23 cellular contexts compared by ENCODE assay signal in the genomic region with DNA sequence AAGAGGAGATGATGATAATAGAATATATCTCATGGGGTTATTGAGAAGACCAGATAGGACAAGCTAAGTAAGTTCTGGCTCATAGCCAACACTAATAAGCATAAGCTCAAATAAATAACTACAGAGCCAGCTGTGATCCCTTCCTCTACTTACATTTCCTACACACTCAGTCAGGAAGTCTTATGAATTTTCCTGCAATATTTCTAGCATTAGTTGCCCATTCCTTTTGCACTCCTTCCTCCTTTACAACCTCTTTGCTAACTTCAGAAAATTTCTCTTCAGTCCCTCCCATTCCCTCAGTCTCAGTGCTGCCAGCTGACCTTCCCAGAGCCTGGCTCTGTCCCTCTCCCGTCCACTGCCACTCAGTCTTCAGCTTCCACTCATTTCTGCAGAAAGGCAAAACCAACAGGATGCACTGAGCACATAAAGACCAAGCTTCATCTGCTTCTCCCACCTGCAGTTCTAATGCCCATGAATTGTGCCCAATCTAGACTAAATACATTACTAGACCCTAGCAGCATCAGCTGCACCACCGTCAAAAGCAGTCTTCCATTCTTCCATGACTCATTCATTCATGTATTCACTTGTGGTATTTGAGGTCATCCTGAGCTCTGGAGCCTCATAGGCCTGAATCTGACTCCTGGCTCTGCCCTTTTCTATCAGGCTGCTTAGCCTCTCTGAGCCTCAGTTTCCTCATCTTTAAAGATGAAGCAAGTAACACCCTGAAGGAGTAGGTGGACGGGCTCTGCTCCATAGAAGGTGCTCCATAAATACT. TPM values are rescaled to one million over a fixed set of nuclear protein-coding genes. Genes with fewer than 3 reads are reported as not detected.
A peak's percentile ranks its signal among the peaks of the same experiment; 100 is the strongest.
DNase-seq lines count a peak whose midpoint lies in the region; ATAC-seq, FAIRE-seq and TF ChIP-seq lines count a peak whose summit lies in the region.
"Had no signal": no experiment of that assay in that cellular context is flagged by ENCODE, and none has a peak within 500 bp of the region (broad histone marks: within the 10 kb centered on the region; RNA-seq: fewer than 3 reads in every experiment).

No MANE protein-coding gene starts in this region.

- no peak overlapping the region for H3K4me2 ChIP-seq in GM23338

- peaks cover 0 to 3% of the 10 kb centered on the region in 2 donors for H3K27me3 Mint-ChIP-seq in stimulated activated naive B cell treated with anti-CD40 and anti-IgM and Interleukin-4, amounts not matched to agents 10 μg/mL and 1 μg/mL and 100 μg/mL, for 72 hours
- H3K27me3 Mint-ChIP-seq in GM23338 (ENCODE audit: insufficient read depth, low read depth, poor library complexity) = no peaks in the 10 kb centered on the region

- peaks cover 3 to 9% of the 10 kb centered on the region in 2 donors for H3K9me3 Mint-ChIP-seq in stimulated activated naive B cell treated with anti-CD40 and anti-IgM and Interleukin-4, amounts not matched to agents 10 μg/mL and 1 μg/mL and 100 μg/mL, for 72 hours
- no peaks in the 10 kb centered on the region for H3K9me3 Mint-ChIP-seq in GM23338
- H3K9me3 Mint-ChIP-seq: CD8-positive, alpha-beta T cell had no signal

- H3K4me3 ChIP-seq in NB4 (ENCODE audit: low read depth, low read length) = no peak overlapping the region
- H3K4me3 ChIP-seq in bronchial epithelial cell (ENCODE audit: low read depth, low read length) = no peak overlapping the region
- no peak overlapping the region for H3K4me3 ChIP-seq in GM23338
- H3K4me3 ChIP-seq: lung, upper lobe of right lung had no signal

- FAIRE-seq in bronchial epithelial cell (lab: Jason Lieb, UNC) = no peak
- FAIRE-seq: A204.1, frontal cortex had no signal

- no peaks in the 10 kb centered on the region for H3K79me2 ChIP-seq in GM23338 (replicated peaks; ENCODE audit: insufficient read depth)
- H3K79me2 ChIP-seq: parathyroid adenoma had no signal

- ATAC-seq in GM18907 (IDR thresholded peaks at IDR 0.05; ENCODE audit: unreplicated experiment) = no peak
- no peak for ATAC-seq in stimulated activated naive B cell treated with anti-CD40 and anti-IgM and Interleukin-4, amounts not matched to agents 10 μg/mL and 1 μg/mL and 100 μg/mL, for 72 hours (replicated peaks)
- no peak for ATAC-seq in GM23338
- ATAC-seq: CD8-positive, alpha-beta T cell; naive thymus-derived CD4-positive, alpha-beta T cell; upper lobe of right lung had no signal

- DNase-seq in NCI-H2171 (lab: John Stamatoyannopoulos, UW) (peak; percentile 7), NCI-H2171 treated with DMSO at 0.1 percent for 48 hours (lab: John Stamatoyannopoulos, UW) (no peak), NB4 (ENCODE audit: low read depth) (peak; percentile 11), bronchial epithelial cell (ENCODE audit: low read depth) (peak; percentile 75), renal cortical epithelial cell (ENCODE audit: low read depth) (peak; percentile 57), GM23338 (ENCODE audit: low spot score) (no peak)
- DNase-seq in stimulated activated naive B cell treated with anti-CD40 and anti-IgM and Interleukin-4, amounts not matched to agents 10 μg/mL and 1 μg/mL and 100 μg/mL, for 72 hours = no peak
- DNase-seq: activated CD4-positive, alpha-beta T cell treated with anti-CD3 and anti-CD28 coated beads for 4 hours; activated gamma-delta T cell treated with Interleukin-2 at 50 U/mL for 16 hours; CD8-positive, alpha-beta T cell; DND-41; effector CD4-positive, alpha-beta T cell; naive thymus-derived CD4-positive, alpha-beta T cell; NCI-H1092 treated with DMSO at 0.1 percent for 48 hours; stimulated activated CD4-positive, alpha-beta T cell treated with anti-CD3 and anti-CD28 coated beads, Interleukin-12 subunit alpha, Interleukin-12 subunit beta, amount 100 ng/mL, for 4 hours; stimulated activated naive CD4-positive, alpha-beta T cell treated with Interleukin-2 at 50 U/mL for 16 hours; T-helper 9 cell; upper lobe of right lung had no signal

- peaks cover 0 to 2% of the 10 kb centered on the region in 2 donors for H3K4me1 Mint-ChIP-seq in stimulated activated naive B cell treated with anti-CD40 and anti-IgM and Interleukin-4, amounts not matched to agents 10 μg/mL and 1 μg/mL and 100 μg/mL, for 72 hours
- H3K4me1 Mint-ChIP-seq in GM23338 = no peaks in the 10 kb centered on the region
- H3K4me1 Mint-ChIP-seq: naive thymus-derived CD4-positive, alpha-beta T cell had no signal

- H2AFZ ChIP-seq in GM23338 = no peak overlapping the region
- H2AFZ ChIP-seq: parathyroid adenoma had no signal

- H3K36me3 Mint-ChIP-seq in stimulated activated naive B cell treated with anti-CD40 and anti-IgM and Interleukin-4, amounts not matched to agents 10 μg/mL and 1 μg/mL and 100 μg/mL, for 72 hours = no peaks in the 10 kb centered on the region
- H3K36me3 Mint-ChIP-seq in GM23338 (ENCODE audit: low read depth) = no peaks in the 10 kb centered on the region
- H3K36me3 Mint-ChIP-seq: CD8-positive, alpha-beta T cell; naive thymus-derived CD4-positive, alpha-beta T cell had no signal

- no peaks in the 10 kb centered on the region for H3K36me3 ChIP-seq in bronchial epithelial cell (ENCODE audit: control insufficient read depth, insufficient read depth, low read length)
- H3K36me3 ChIP-seq in GM23338 (ENCODE audit: insufficient read depth) = no peaks in the 10 kb centered on the region
- H3K36me3 ChIP-seq: upper lobe of right lung had no signal

- H3K9me2 ChIP-seq in GM23338 (ENCODE audit: insufficient read depth) = no peaks in the 10 kb centered on the region

- H3K27me3 ChIP-seq in bronchial epithelial cell (ENCODE audit: control insufficient read depth, insufficient read depth, low read length) = no peaks in the 10 kb centered on the region
- no peaks in the 10 kb centered on the region for H3K27me3 ChIP-seq in GM23338 (ENCODE audit: insufficient read depth)
- H3K27me3 ChIP-seq: upper lobe of right lung had no signal

- no peak overlapping the region for H3K4me3 Mint-ChIP-seq in stimulated activated naive B cell treated with anti-CD40 and anti-IgM and Interleukin-4, amounts not matched to agents 10 μg/mL and 1 μg/mL and 100 μg/mL, for 72 hours
- no peak overlapping the region for H3K4me3 Mint-ChIP-seq in GM23338
- H3K4me3 Mint-ChIP-seq: CD8-positive, alpha-beta T cell; naive thymus-derived CD4-positive, alpha-beta T cell had no signal

- no peak overlapping the region for H3K27ac ChIP-seq in GM23338 (ENCODE audit: low read depth)
- H3K27ac ChIP-seq: parathyroid adenoma, upper lobe of right lung had no signal

- no peak overlapping the region for H3K27ac Mint-ChIP-seq in stimulated activated naive B cell treated with anti-CD40 and anti-IgM and Interleukin-4, amounts not matched to agents 10 μg/mL and 1 μg/mL and 100 μg/mL, for 72 hours
- H3K27ac Mint-ChIP-seq in GM23338 = no peak overlapping the region
- H3K27ac Mint-ChIP-seq: CD8-positive, alpha-beta T cell; naive thymus-derived CD4-positive, alpha-beta T cell had no signal

- no peaks in the 10 kb centered on the region for H3F3A ChIP-seq in GM23338 (replicated peaks; ENCODE audit: low read depth)

- no peak for TF ChIP-seq CTCF in NB4 (IDR thresholded peaks at IDR 0.05; ENCODE audit: low read depth, low read length)
- TF ChIP-seq CTCF in bronchial epithelial cell (IDR thresholded peaks at IDR 0.05; ENCODE audit: insufficient read depth, low read length, severe bottlenecking) = no peak
- no peak for TF ChIP-seq CTCF in GM23338 (conservative IDR thresholded peaks at IDR 0.05; ENCODE audit: low read depth in 2 of 2)

- H4K20me1 ChIP-seq in GM23338 (replicated peaks; ENCODE audit: insufficient read depth) = no peaks in the 10 kb centered on the region

- TF ChIP-seq POLR2A in NB4 (IDR thresholded peaks at IDR 0.05; ENCODE audit: extremely low read depth, insufficient read length) = no peak

- no peaks in the 10 kb centered on the region for H3K4me1 ChIP-seq in GM23338 (ENCODE audit: insufficient read depth)
- H3K4me1 ChIP-seq: parathyroid adenoma, upper lobe of right lung had no signal

RNA-seq across cellular contexts. Expression of a gene that starts 54.6 kb away (rescaled TPM):
- total RNA-seq in bronchial epithelial cell (16.6 and 35.7 TPM in 2 replicates), renal cortical epithelial cell (22.6 and 78.2 TPM in 2 replicates)
- 12.0 and 17.0 TPM in 2 replicates for total RNA-seq in GM23338 (2014; rRNA removed; shearing (Covaris generic))
- 4.1 and 4.3 TPM in 2 replicates for polyA plus RNA-seq in GM23338 (2016; fragmentation: Nextera tagmentation; extraction: Ambion mirVana)

Comparison
In these comparisons a context has a peak if more than half of its experiments do, and no peak if none do; other contexts are left out.
1. DNase-seq: peak in NCI-H2171 (single experiment), NB4 (single experiment), bronchial epithelial cell (single experiment) and renal cortical epithelial cell (single experiment); none in NCI-H2171 treated with DMSO at 0.1 percent for 48 hours (single experiment), stimulated activated naive B cell treated with anti-CD40 and anti-IgM and Interleukin-4, amounts not matched to agents 10 μg/mL and 1 μg/mL and 100 μg/mL, for 72 hours (single experiment) and GM23338 (single experiment).